Comparison of ENCODE assay signal across 1 cellular context in the genomic region with DNA sequence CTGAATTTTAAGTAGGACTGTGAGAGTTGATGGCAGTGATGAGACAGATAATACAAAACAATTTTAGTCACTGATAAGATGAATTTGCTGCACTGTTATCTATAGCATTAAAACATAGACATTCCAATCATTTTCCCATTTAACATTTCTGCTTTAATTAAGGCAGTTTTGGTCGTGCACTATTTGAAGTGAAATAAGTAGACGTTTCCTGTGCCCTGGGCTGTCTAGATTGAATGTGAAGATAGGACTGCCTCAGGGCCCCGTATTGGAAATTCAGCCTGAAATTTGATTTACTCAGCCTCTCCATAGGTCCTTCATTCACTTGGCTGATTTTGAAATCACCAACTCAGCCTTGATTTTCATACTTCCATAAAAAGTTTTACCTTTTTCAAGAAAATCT.
TF ChIP-seq lines count a peak whose summit lies in the region.

No MANE protein-coding gene starts in this region.

TF ChIP-seq in endothelial cell of umbilical vein, 7 proteins besides CTCF, POLR2A, EP300 and RAD21:
- peak; percentile 23 for TF ChIP-seq GATA2 (IDR thresholded peaks at IDR 0.05; ENCODE audit: insufficient read depth, insufficient read length, low read depth, low read length)
- TF ChIP-seq, protein P1, sequence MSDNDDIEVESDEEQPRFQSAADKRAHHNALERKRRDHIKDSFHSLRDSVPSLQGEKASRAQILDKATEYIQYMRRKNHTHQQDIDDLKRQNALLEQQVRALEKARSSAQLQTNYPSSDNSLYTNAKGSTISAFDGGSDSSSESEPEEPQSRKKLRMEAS (IDR thresholded peaks at IDR 0.05; ENCODE audit: insufficient read depth, insufficient read length) = no peak
- no peak for TF ChIP-seq JUN (IDR thresholded peaks at IDR 0.05; ENCODE audit: borderline replicate concordance, insufficient read depth, insufficient read length, low read depth)
- no peak for TF ChIP-seq EZH2 (IDR thresholded peaks at IDR 0.05; ENCODE audit: borderline replicate concordance, low read depth, low read length, severe bottlenecking)
